In the genomic region with DNA sequence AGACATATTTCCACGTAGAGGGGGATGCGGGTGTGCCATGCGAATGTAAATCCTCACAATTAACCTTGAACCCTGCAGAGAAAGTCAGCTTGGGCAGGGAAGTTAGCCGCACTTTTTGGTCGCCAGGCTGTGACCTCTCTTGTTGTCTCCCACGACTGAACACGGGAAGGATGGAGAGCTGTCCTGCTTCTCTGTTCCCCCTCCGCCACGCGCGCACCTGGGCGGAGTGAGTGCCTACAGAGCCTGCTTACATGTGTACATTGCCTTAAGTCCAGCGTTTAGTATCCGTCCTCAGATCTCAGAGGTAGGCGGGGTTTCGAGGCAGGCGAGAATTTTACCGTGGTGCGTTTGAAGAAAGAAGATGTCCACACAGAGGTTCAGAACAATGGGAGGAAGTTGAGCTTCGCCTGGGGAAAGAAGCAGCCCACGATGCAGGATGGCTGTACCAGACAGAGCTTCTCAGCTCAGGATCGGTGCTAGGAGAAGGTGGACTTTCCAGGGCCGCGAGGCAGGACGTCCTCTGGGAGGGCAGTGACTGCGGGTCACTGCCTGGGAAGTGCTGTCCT, we compare ENCODE assay signal across 8 cellular contexts. TPM values are rescaled to one million over a fixed set of nuclear protein-coding genes. Genes with fewer than 3 reads are reported as not detected.
DNase-seq lines count a peak whose midpoint lies in the region; ATAC-seq and TF ChIP-seq lines count a peak whose summit lies in the region.

No MANE protein-coding gene starts in this region.

- H3K9me3 Mint-ChIP-seq in chondrocyte (ENCODE audit: low read depth), result no peaks in the 10 kb centered on the region

- peak overlapping the region; percentile 93 for H3K27ac Mint-ChIP-seq in T-helper 17 cell
- H3K27ac Mint-ChIP-seq in chondrocyte (ENCODE audit: unreplicated experiment), result peak overlapping the region; percentile 99

- H3K9me3 ChIP-seq in T-helper 17 cell (ENCODE audit: control insufficient read depth, low read length, poor library complexity, severe bottlenecking), result no peaks in the 10 kb centered on the region

- peaks cover 33% of the 10 kb centered on the region for H3K4me1 Mint-ChIP-seq in T-helper 17 cell
- H3K4me1 Mint-ChIP-seq in chondrocyte (ENCODE audit: low read depth), result peaks cover 47% of the 10 kb centered on the region

- DNase-seq in D341Med (ENCODE audit: low spot score) (peak; percentile 55), HUDEP-2 (lab: John Stamatoyannopoulos, UW; ENCODE audit: unreplicated experiment in 76 of 76) (peak in 41 of 76 experiments; percentile 2 to 57 (median 27)), T-helper 17 cell (peak in 1 of 3 donors; percentile 10), chondrocyte (ENCODE audit: low spot score) (no peak), kidney tubule cell (ENCODE audit: low spot score) (peak; percentile 54), pons (ENCODE audit: low spot score) (no peak)
- peak; percentile 3 for DNase-seq in stimulated activated CD4-positive, alpha-beta T cell treated with anti-CD3 and anti-CD28 coated beads, Interleukin-2, amount 100 ng/mL, for 4 hours (ENCODE audit: low read depth)

- H3K36me3 Mint-ChIP-seq in T-helper 17 cell (ENCODE audit: low read depth), result peaks cover 9% of the 10 kb centered on the region
- H3K36me3 Mint-ChIP-seq in chondrocyte (ENCODE audit: low read depth), result peaks cover 2% of the 10 kb centered on the region

- TF ChIP-seq CTCF in chondrocyte (IDR thresholded peaks at IDR 0.05), result peak; percentile 37

- peaks cover 27% of the 10 kb centered on the region for H3K27me3 Mint-ChIP-seq in T-helper 17 cell
- H3K27me3 Mint-ChIP-seq in chondrocyte (ENCODE audit: low read depth), result no peaks in the 10 kb centered on the region

- ATAC-seq in GM21360 (IDR thresholded peaks at IDR 0.05; ENCODE audit: unreplicated experiment) (peak; percentile 0), T-helper 17 cell (peak; percentile 39)

- H3K4me3 Mint-ChIP-seq in T-helper 17 cell, result peak overlapping the region; percentile 95
- H3K4me3 Mint-ChIP-seq in chondrocyte (ENCODE audit: unreplicated experiment), result peak overlapping the region; percentile 81

RNA-seq across cellular contexts. Expression of a gene that starts 0.5 kb away (rescaled TPM):
- total RNA-seq in T-helper 17 cell, result 10 to 100 TPM; 29.2 to 38.5 TPM
- 40.2 to 79.8 TPM (median 41.5 TPM) in 3 replicates for total RNA-seq in chondrocyte

Comparison
In these comparisons a context has a peak if more than half of its experiments do, and no peak if none do; other contexts are left out.
1. DNase-seq: peak in D341Med (single experiment), HUDEP-2 (41 of 76), kidney tubule cell (single experiment) and stimulated activated CD4-positive, alpha-beta T cell treated with anti-CD3 and anti-CD28 coated beads, Interleukin-2, amount 100 ng/mL, for 4 hours (single experiment); none in chondrocyte (single experiment) and pons (single experiment).